Comparison of ENCODE assay signal across 8 cellular contexts in the genomic region with DNA sequence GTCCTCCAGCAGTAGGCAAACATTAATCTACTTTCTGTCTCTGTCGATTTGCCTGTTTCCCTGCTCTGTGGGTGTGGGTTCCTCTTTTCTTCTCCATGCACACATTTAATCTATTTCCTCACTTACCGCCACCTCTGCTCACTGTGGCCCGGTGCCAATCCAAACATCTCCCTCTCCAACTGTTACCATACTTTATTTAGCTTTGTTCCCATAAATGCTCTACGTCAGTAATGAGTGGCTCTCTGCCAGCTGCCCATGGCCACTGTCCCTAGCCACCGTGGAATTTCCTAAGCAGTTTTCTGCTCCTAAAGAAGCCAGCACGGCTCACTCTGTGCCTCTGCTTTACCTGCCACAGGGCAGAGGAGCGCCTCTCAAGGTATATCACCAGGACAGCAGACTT. TPM values are rescaled to one million over a fixed set of nuclear protein-coding genes. Genes with fewer than 3 reads are reported as not detected.
DNase-seq lines count a peak whose midpoint lies in the region; ATAC-seq and TF ChIP-seq lines count a peak whose summit lies in the region.

No MANE protein-coding gene starts in this region.

- H3K36me3 ChIP-seq in smooth muscle cell (ENCODE audit: low read depth) = no peaks in the 10 kb centered on the region

- intact Hi-C loops in Right ventricle myocardium superior (cut with DNase I) = no loop called here

- H3K79me2 ChIP-seq in smooth muscle cell (ENCODE audit: low read depth) = no peaks in the 10 kb centered on the region

- no peaks in the 10 kb centered on the region for H3K4me1 ChIP-seq in smooth muscle cell (ENCODE audit: low read depth)

- H3K27ac ChIP-seq in smooth muscle cell (ENCODE audit: low read depth) = no peak overlapping the region

- H3K27me3 ChIP-seq in smooth muscle cell (ENCODE audit: low read depth) = no peaks in the 10 kb centered on the region

- no peak for TF ChIP-seq CTCF in smooth muscle cell (IDR thresholded peaks at IDR 0.05; ENCODE audit: borderline replicate concordance, insufficient read depth, poor library complexity, severe bottlenecking)

- H3K4me3 ChIP-seq in smooth muscle cell = no peak overlapping the region

- WGBS in smooth muscle cell (ENCODE audit: low lambda C conversion rate) = 56% methylated on average over 7 of the region's 7 CpGs

- H3F3A ChIP-seq in smooth muscle cell (ENCODE audit: low read depth) = no peaks in the 10 kb centered on the region

- peak; percentile 18 for DNase-seq in activated CD8-positive, alpha-beta memory T cell treated with anti-CD3 and anti-CD28 coated beads, Interleukin-2, amount 50 U/mL, for 48 hours
- no peak for DNase-seq in activated CD8-positive, alpha-beta memory T cell treated with anti-CD3 and anti-CD28 coated beads, Interleukin-2, amount 10 ng/mL, durations not matched to agents 7 days and 5 days
- peak; percentile 94 for DNase-seq in NCI-H128 (lab: John Stamatoyannopoulos, UW; ENCODE audit: unreplicated experiment)
- peak; percentile 86 for DNase-seq in SKM-1 (lab: John Stamatoyannopoulos, UW; ENCODE audit: unreplicated experiment)
- DNase-seq in Right ventricle myocardium superior = peak; percentile 90
- no peak for DNase-seq in smooth muscle cell (lab: John Stamatoyannopoulos, UW; ENCODE audit: unreplicated experiment)
- no peak for DNase-seq in middle frontal gyrus (ENCODE audit: extremely low spot score, low spot score)
- DNase-seq in effector CD8-positive, alpha-beta T cell (lab: John Stamatoyannopoulos, UW) = no peak

- peak overlapping the region; percentile 70 for H3K4me2 ChIP-seq in smooth muscle cell

- no peak for ATAC-seq in activated CD8-positive, alpha-beta memory T cell treated with anti-CD3 and anti-CD28 coated beads, Interleukin-2, amount 10 ng/mL, durations not matched to agents 7 days and 5 days
- ATAC-seq in Right ventricle myocardium superior (ENCODE audit: poor library complexity) = peak; percentile 87

- H3K27me3 Mint-ChIP-seq in activated CD8-positive, alpha-beta memory T cell treated with anti-CD3 and anti-CD28 coated beads, Interleukin-2, amount 10 ng/mL, durations not matched to agents 7 days and 5 days = peaks cover 23% of the 10 kb centered on the region

- H3K9me3 Mint-ChIP-seq in activated CD8-positive, alpha-beta memory T cell treated with anti-CD3 and anti-CD28 coated beads, Interleukin-2, amount 10 ng/mL, durations not matched to agents 7 days and 5 days (ENCODE audit: low read depth) = no peaks in the 10 kb centered on the region

- H3K9me3 ChIP-seq in smooth muscle cell (replicated peaks; ENCODE audit: low read depth) = no peaks in the 10 kb centered on the region

- no peaks in the 10 kb centered on the region for H3K4me1 Mint-ChIP-seq in activated CD8-positive, alpha-beta memory T cell treated with anti-CD3 and anti-CD28 coated beads, Interleukin-2, amount 10 ng/mL, durations not matched to agents 7 days and 5 days

- no peak overlapping the region for H3K27ac Mint-ChIP-seq in activated CD8-positive, alpha-beta memory T cell treated with anti-CD3 and anti-CD28 coated beads, Interleukin-2, amount 10 ng/mL, durations not matched to agents 7 days and 5 days

- H2AFZ ChIP-seq in smooth muscle cell (ENCODE audit: low read depth) = peak overlapping the region; percentile 76

- no peak overlapping the region for H3K9ac ChIP-seq in smooth muscle cell (ENCODE audit: low read depth)

- peaks cover 1% of the 10 kb centered on the region for H3K36me3 Mint-ChIP-seq in activated CD8-positive, alpha-beta memory T cell treated with anti-CD3 and anti-CD28 coated beads, Interleukin-2, amount 10 ng/mL, durations not matched to agents 7 days and 5 days

- no peak overlapping the region for H3K4me3 Mint-ChIP-seq in activated CD8-positive, alpha-beta memory T cell treated with anti-CD3 and anti-CD28 coated beads, Interleukin-2, amount 10 ng/mL, durations not matched to agents 7 days and 5 days

- H4K20me1 ChIP-seq in smooth muscle cell (ENCODE audit: low read depth) = no peaks in the 10 kb centered on the region

- CTCF ChIA-PET in activated CD8-positive, alpha-beta memory T cell treated with anti-CD3 and anti-CD28 coated beads, Interleukin-2, amount 10 ng/mL, durations not matched to agents 7 days and 5 days (lab: Charles Lee) = no interaction called here

RNA-seq across cellular contexts. Expression of a gene that starts 19.5 kb away (rescaled TPM):
- 10 to 100 TPM; 74.7 to 81.4 TPM for total RNA-seq in activated CD8-positive, alpha-beta memory T cell treated with anti-CD3 and anti-CD28 coated beads, Interleukin-2, amount 10 ng/mL, durations not matched to agents 7 days and 5 days
- total RNA-seq in Right ventricle myocardium superior (35.9 TPM), smooth muscle cell (108 and 112 TPM in 2 replicates)
- polyA plus RNA-seq in smooth muscle cell = 91.6 and 95.3 TPM in 2 replicates

Comparison
In these comparisons a context has a peak if more than half of its experiments do, and no peak if none do; other contexts are left out.
1. DNase-seq: peak in activated CD8-positive, alpha-beta memory T cell treated with anti-CD3 and anti-CD28 coated beads, Interleukin-2, amount 50 U/mL, for 48 hours (single experiment), NCI-H128 (single experiment), SKM-1 (single experiment) and Right ventricle myocardium superior (single experiment); none in activated CD8-positive, alpha-beta memory T cell treated with anti-CD3 and anti-CD28 coated beads, Interleukin-2, amount 10 ng/mL, durations not matched to agents 7 days and 5 days (single experiment), smooth muscle cell (single experiment), middle frontal gyrus (single experiment) and effector CD8-positive, alpha-beta T cell (single experiment).